Comparison of ENCODE assay signal across 24 cellular contexts in genomic region chr9:88418025-88418424, GRCh38.
A peak's percentile ranks its signal among the peaks of the same experiment; 100 is the strongest.
DNase-seq lines count a peak whose midpoint lies in the region; ATAC-seq lines count a peak whose summit lies in the region.
"Had no signal": no experiment of that assay in that cellular context is flagged by ENCODE, and none has a peak within 500 bp of the region (broad histone marks: within the 10 kb centered on the region; RNA-seq: fewer than 3 reads in every experiment).

No MANE protein-coding gene starts in this region.

- peak overlapping the region; percentile 45 for H3K4me3 Mint-ChIP-seq in T-helper 1 cell treated with Interleukin-12 subunit alpha and Interleukin-12 subunit beta and Interleukin-4 antibody, amounts not matched to agents 30 μg/mL and 1 μg/mL, for 36 hours
- H3K4me3 Mint-ChIP-seq: B cell had no signal

- no peaks in the 10 kb centered on the region for H3K27me3 Mint-ChIP-seq in T-helper 1 cell treated with Interleukin-12 subunit alpha and Interleukin-12 subunit beta and Interleukin-4 antibody, amounts not matched to agents 30 μg/mL and 1 μg/mL, for 36 hours (ENCODE audit: low read depth)
- H3K27me3 Mint-ChIP-seq: B cell had no signal

- peaks cover 52% of the 10 kb centered on the region for H3K9me3 Mint-ChIP-seq in T-helper 1 cell treated with Interleukin-12 subunit alpha and Interleukin-12 subunit beta and Interleukin-4 antibody, amounts not matched to agents 30 μg/mL and 1 μg/mL, for 36 hours

- H3K4me1 Mint-ChIP-seq in T-helper 1 cell treated with Interleukin-12 subunit alpha and Interleukin-12 subunit beta and Interleukin-4 antibody, amounts not matched to agents 30 μg/mL and 1 μg/mL, for 36 hours (ENCODE audit: low read depth), result peaks cover 18% of the 10 kb centered on the region
- H3K4me1 Mint-ChIP-seq: B cell had no signal

- peak overlapping the region; percentile 80 for H3K27ac Mint-ChIP-seq in T-helper 1 cell treated with Interleukin-12 subunit alpha and Interleukin-12 subunit beta and Interleukin-4 antibody, amounts not matched to agents 30 μg/mL and 1 μg/mL, for 36 hours
- H3K27ac Mint-ChIP-seq: B cell had no signal

- ATAC-seq in GM21786 (IDR thresholded peaks at IDR 0.05; ENCODE audit: unreplicated experiment), result no peak
- ATAC-seq: lower lobe of right lung had no signal

- no peak for DNase-seq in T-helper 1 cell
- DNase-seq in ELR (ENCODE audit: low read depth), result peak; percentile 31
- peak; percentile 60 for DNase-seq in astrocyte of the hippocampus (ENCODE audit: low read depth, low spot score)
- DNase-seq in islet precursor cell, result peak; percentile 57
- DNase-seq in T-helper 9 cell, result no peak
- no peak for DNase-seq in OCI-M2 (lab: John Stamatoyannopoulos, UW; ENCODE audit: unreplicated experiment)
- DNase-seq: 8988T; activated naive CD4-positive, alpha-beta T cell treated with Interleukin-2 at 50 U/mL for 16 hours; cerebellar nuclear complex; effector CD8-positive, alpha-beta T cell; HCEC 1CT; Kasumi-1; lower lobe of right lung; NCI-H1092 treated with DMSO at 0.1 percent for 48 hours; NCI-H2029; NCI-H446; NK-92 treated with Interleukin-12 subunit alpha and Interleukin-12 subunit beta, amount 100 ng/mL, for 24 hours; occipital lobe; RPMI8226; stimulated activated CD4-positive, alpha-beta T cell treated with anti-CD3 and anti-CD28 coated beads, Interleukin-12 subunit alpha, Interleukin-12 subunit beta, amount 100 ng/mL, for 4 hours; stimulated activated CD8-positive, alpha-beta memory T cell treated with anti-CD3 and anti-CD28 coated beads, Interleukin-4, amount 100 ng/mL, for 48 hours had no signal

- H3K36me3 Mint-ChIP-seq in T-helper 1 cell treated with Interleukin-12 subunit alpha and Interleukin-12 subunit beta and Interleukin-4 antibody, amounts not matched to agents 30 μg/mL and 1 μg/mL, for 36 hours (ENCODE audit: low read depth), result peaks cover 59% of the 10 kb centered on the region

Comparison
In these comparisons a context has a peak if more than half of its experiments do, and no peak if none do; other contexts are left out.
1. DNase-seq: peak in ELR (single experiment), astrocyte of the hippocampus (single experiment) and islet precursor cell (single experiment); none in T-helper 1 cell (0 of 5), T-helper 9 cell (single experiment) and OCI-M2 (single experiment).